8 cellular contexts compared by ENCODE assay signal in genomic region chr15:34987982-34988873, GRCh38. TPM values are rescaled to one million over a fixed set of nuclear protein-coding genes. Genes with fewer than 3 reads are reported as not detected.
A peak's percentile ranks its signal among the peaks of the same experiment; 100 is the strongest.
DNase-seq lines count a peak whose midpoint lies in the region; ATAC-seq and TF ChIP-seq lines count a peak whose summit lies in the region.

ZNF770 (minus strand) TSS chr15:34988287; CDS start chr15:34983434, 4,853 bp downstream.

- peak within 1 kb of the TSS; percentile 99 for H3K27ac ChIP-seq in angular gyrus (ENCODE audit: low read depth, low read length)
- peak within 1 kb of the TSS; percentile 97 to 98 for H3K27ac ChIP-seq in right atrium auricular region
- peak within 1 kb of the TSS; percentile 95 to 97 for H3K27ac ChIP-seq in uterus

- H3K27me3 ChIP-seq in right atrium auricular region: no peaks in the 10 kb centered on the region
- no peaks in the 10 kb centered on the region for H3K27me3 ChIP-seq in uterus

- TF ChIP-seq POLR2A in uterus (IDR thresholded peaks at IDR 0.05): peak; percentile 59 to 71

- H3K9me3 ChIP-seq in right atrium auricular region (no peaks in the 10 kb centered on the region), uterus (no peaks in the 10 kb centered on the region)

- H3K4me1 ChIP-seq in right atrium auricular region (peaks cover 0 to 41% of the 10 kb centered on the region in 2 donors), uterus (peaks cover 6 to 8% of the 10 kb centered on the region in 2 donors)

- DNase-seq in GM13977 (ENCODE audit: low spot score): peak; percentile 82
- peak; percentile 45 for DNase-seq in NCI-H1436 (lab: John Stamatoyannopoulos, UW)
- peak; percentile 60 to 90 (median 72) for DNase-seq in T-helper 2 cell
- DNase-seq in right atrium auricular region (ENCODE audit: low spot score): peak; percentile 79
- peak; percentile 82 for DNase-seq in putamen (ENCODE audit: low spot score)
- peak; percentile 62 to 82 for DNase-seq in uterus

- ATAC-seq in HG02798 (IDR thresholded peaks at IDR 0.05; ENCODE audit: poor library complexity, unreplicated experiment): peak; percentile 84

- H3K4me3 ChIP-seq in right atrium auricular region: peak within 1 kb of the TSS; percentile 79 to 81
- H3K4me3 ChIP-seq in uterus: peak within 1 kb of the TSS; percentile 85 to 90

- in situ Hi-C loops in GM13977 (cut with MboI; ENCODE audit: low pct_unique_long_range_greater_than_20kb, low sequenced_read_pairs, unreplicated experiment): no loop called here

- H3K36me3 ChIP-seq in right atrium auricular region: no peaks in the 10 kb centered on the region
- no peaks in the 10 kb centered on the region for H3K36me3 ChIP-seq in uterus

- no peak for TF ChIP-seq CTCF in GM13977 (IDR thresholded peaks at IDR 0.05; ENCODE audit: extremely low read depth, insufficient read depth, missing control alignments)
- peak in 1 of 2 donors; percentile 23 for TF ChIP-seq CTCF in right atrium auricular region (IDR thresholded peaks at IDR 0.05)
- TF ChIP-seq CTCF in uterus (IDR thresholded peaks at IDR 0.05): peak in 3 of 4 experiments; percentile 4 to 49 (median 40)

- intact Hi-C loops in uterus (cut with DNase I; ENCODE audit: low total_unique reads): no loop called here

RNA-seq across cellular contexts. Expression of gene ZNF770, which starts in this region (rescaled TPM):
- total RNA-seq in right atrium auricular region (10 to 100 TPM; 17.6 to 35.4 TPM), uterus (10 to 100 TPM; 18.4 to 86.1 (median 33.4) TPM)

Comparison
In these comparisons a context has a peak if more than half of its experiments do, and no peak if none do; other contexts are left out.
1. Peak in every context shown above with its lines: DNase-seq, ATAC-seq, H3K4me3 ChIP-seq and H3K27ac ChIP-seq.